Comparison of ENCODE assay signal across 18 cellular contexts in the genomic region with DNA sequence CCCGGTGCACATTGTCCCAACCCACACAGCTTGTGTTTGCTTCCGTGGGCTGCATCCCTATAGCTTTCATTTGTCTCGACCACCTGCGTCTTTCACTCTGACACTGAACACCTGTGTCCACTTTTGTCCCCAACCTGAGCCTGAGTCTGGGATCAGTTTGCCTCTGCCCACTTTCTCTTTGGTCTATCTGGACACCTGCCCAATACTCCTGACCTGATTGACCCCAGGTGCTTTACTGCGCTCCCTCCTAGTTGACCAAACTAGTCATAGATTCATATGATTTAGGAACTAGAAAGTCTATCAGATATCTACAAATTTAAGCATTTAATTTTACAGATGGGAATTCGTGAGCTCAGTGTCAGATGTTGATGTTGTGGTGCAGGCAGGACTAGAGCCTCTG.
"Had no signal": no experiment of that assay in that cellular context is flagged by ENCODE, and none has a peak within 500 bp of the region (broad histone marks: within the 10 kb centered on the region; RNA-seq: fewer than 3 reads in every experiment).

No MANE protein-coding gene starts in this region.

- ATAC-seq: effector memory CD8-positive, alpha-beta T cell; gastroesophageal sphincter; lower lobe of right lung; natural killer cell; right cardiac atrium had no signal

- H3K27ac ChIP-seq: epithelial cell of prostate, esophagus muscularis mucosa, gastroesophageal sphincter, left ventricle myocardium inferior, lower lobe of right lung, neural progenitor cell, ovary had no signal

- H3K27me3 ChIP-seq: esophagus muscularis mucosa, gastroesophageal sphincter, neural progenitor cell, ovary had no signal

- H3K4me3 ChIP-seq: esophagus muscularis mucosa, gastroesophageal sphincter, left ventricle myocardium inferior, lower lobe of right lung, neural progenitor cell, ovary, smooth muscle cell had no signal

- DNase-seq: effector memory CD8-positive, alpha-beta T cell; foreskin fibroblast; glutamatergic neuron; islet precursor cell; left ventricle myocardium inferior; lower lobe of right lung; natural killer cell; nucleus accumbens; ovary; right cardiac atrium; stimulated activated CD4-positive, alpha-beta T cell treated with anti-CD3 and anti-CD28 coated beads, Interleukin-2, amount 100 ng/mL, for 48 hours; stimulated activated naive CD4-positive, alpha-beta T cell treated with Interleukin-2 at 50 U/mL for 16 hours; trophoblast cell had no signal

- H3K9me3 ChIP-seq: esophagus muscularis mucosa, gastroesophageal sphincter, lower lobe of right lung, ovary had no signal

- H3K36me3 ChIP-seq: esophagus muscularis mucosa, gastroesophageal sphincter, left ventricle myocardium inferior, lower lobe of right lung, neural progenitor cell, ovary had no signal
